8 cellular contexts compared by ENCODE assay signal in genomic region chr15:78979456-78980320, GRCh38. TPM values are rescaled to one million over a fixed set of nuclear protein-coding genes. Genes with fewer than 3 reads are reported as not detected.
DNase-seq lines count a peak whose midpoint lies in the region; ATAC-seq and TF ChIP-seq lines count a peak whose summit lies in the region.

No MANE protein-coding gene starts in this region.

- no peaks in the 10 kb centered on the region for H3K27me3 Mint-ChIP-seq in Caco-2 (ENCODE audit: insufficient read depth, unreplicated experiment)

- H3K36me3 Mint-ChIP-seq in Caco-2 (ENCODE audit: insufficient read depth, unreplicated experiment): no peaks in the 10 kb centered on the region

- intact Hi-C loops in Caco-2 (cut with micrococcal nuclease; ENCODE audit: unreplicated experiment): loop anchor here (1.0 to 2.0 kb wide), 2 partner anchors 35 to 69 kb away; partner anchors contain the start of gene CTSH
- intact Hi-C loops in right cardiac atrium (cut with DNase I): loop anchor here in 2 of 4 donors (5.0 kb wide), 2 partner anchors 67 to 72 kb away; no protein-coding TSS in a partner anchor
- intact Hi-C loops in gastrocnemius medialis (cut with DNase I; ENCODE audit: low total_unique reads): no loop called here

- 0 out of 2 replicates have a peak, but pooled peaks cover 3% of the 10 kb centered on the region for H3K4me1 ChIP-seq in Caco-2
- H3K4me1 ChIP-seq in HEK293 (ENCODE audit: control insufficient read depth, insufficient read depth, low read length): no peaks in the 10 kb centered on the region
- no peaks in the 10 kb centered on the region for H3K4me1 ChIP-seq in right cardiac atrium (ENCODE audit: control insufficient read depth, insufficient read depth, low read length)
- H3K4me1 ChIP-seq in gastrocnemius medialis: peaks cover 0 to 8% of the 10 kb centered on the region in 2 donors

- H3K27me3 ChIP-seq in Caco-2 (replicated peaks; ENCODE audit: control insufficient read depth, insufficient read depth, low read length): no peaks in the 10 kb centered on the region
- no peaks in the 10 kb centered on the region for H3K27me3 ChIP-seq in right cardiac atrium (ENCODE audit: control insufficient read depth, insufficient read depth)
- no peaks in the 10 kb centered on the region for H3K27me3 ChIP-seq in gastrocnemius medialis

- POLR2A ChIA-PET in Caco-2 (lab: Charles Lee) (interaction anchor here (1.0 to 1.1 kb wide), 2 partner anchors 9 to 35 kb away, joined by 3 to 5 read pairs; partner anchors contain the start of gene CTSH), HEK293 (lab: Yijun Ruan, JAX) (interaction anchor here (0.8 kb wide), 2 partner anchors 69 to 106 kb away, joined by 3 to 4 read pairs; no protein-coding TSS in a partner anchor)

- CTCF ChIA-PET in Caco-2 (lab: Charles Lee): interaction anchor here (0.6 to 2.4 kb wide), 17 partner anchors 9 to 205 kb away, joined by 3 to 34 read pairs (median 5); partner anchors contain the start of gene CTSH
- CTCF ChIA-PET in HEK293 (lab: Yijun Ruan, JAX): interaction anchor here (0.5 to 8.5 kb wide), 52 partner anchors 9 to 1291 kb away, joined by 3 to 157 read pairs (median 4); partner anchors contain the start of genes ADAMTS7 and CTSH

- WGBS in right cardiac atrium: 54% methylated on average over 17 of the region's 17 CpGs

- H3K36me3 ChIP-seq in Caco-2 (ENCODE audit: control insufficient read depth, insufficient read depth, low read length) (no peaks in the 10 kb centered on the region), HEK293 (ENCODE audit: control insufficient read depth in 2 of 2, insufficient read depth in 1 of 2, low read length in 2 of 2) (no peaks in the 10 kb centered on the region), gastrocnemius medialis (no peaks in the 10 kb centered on the region)

- no peaks in the 10 kb centered on the region for H3K9me3 ChIP-seq in Caco-2
- H3K9me3 ChIP-seq in HEK293 (ENCODE audit: control insufficient read depth, insufficient read depth, low read depth, low read length): no peaks in the 10 kb centered on the region
- no peaks in the 10 kb centered on the region for H3K9me3 ChIP-seq in right cardiac atrium (ENCODE audit: control insufficient read depth, low read length)
- H3K9me3 ChIP-seq in gastrocnemius medialis: no peaks in the 10 kb centered on the region

- H3K4me3 ChIP-seq in Caco-2 (ENCODE audit: low read depth, low read length) (no peak overlapping the region), HEK293 (ENCODE audit: low read depth, low read length) (no peak overlapping the region), right cardiac atrium (ENCODE audit: low read length) (no peak overlapping the region), gastrocnemius medialis (no peak overlapping the region)

- peak overlapping the region; percentile 18 for H3K27ac Mint-ChIP-seq in Caco-2 (ENCODE audit: unreplicated experiment)

- no peaks in the 10 kb centered on the region for H3K9me3 Mint-ChIP-seq in Caco-2 (ENCODE audit: unreplicated experiment)

- no TSS peak for BruUV-seq in Caco-2 (replicated peaks; lab: Mats Ljungman, UMichigan)

- in situ Hi-C loops in gastrocnemius medialis (cut with MboI; ENCODE audit: low sequenced_read_pairs in 4 of 4): loop anchor here in 1 of 4 donors (10.0 kb wide), 1 partner anchor 65 kb away; no protein-coding TSS in a partner anchor

- no peak for TF ChIP-seq POLR2A in gastrocnemius medialis (IDR thresholded peaks at IDR 0.05)

- H3K27ac ChIP-seq in HEK293 (ENCODE audit: extremely low read depth, low read depth, low read length): no peak overlapping the region; the same call in 1 of the 2 replicates
- no peak overlapping the region for H3K27ac ChIP-seq in right cardiac atrium (ENCODE audit: low read length)
- H3K27ac ChIP-seq in gastrocnemius medialis: no peak overlapping the region

- no peak overlapping the region for H3K4me3 Mint-ChIP-seq in Caco-2 (ENCODE audit: unreplicated experiment)

- DNase-seq in Caco-2 (peak; percentile 77 to 81), NCI-H82 (lab: John Stamatoyannopoulos, UW) (peak; percentile 95), anterior cingulate cortex (lab: John Stamatoyannopoulos, UW) (peak in 30 of 58 donors; percentile 11 to 62 (median 37)), right cardiac atrium (peak in 2 of 3 donors; percentile 38 to 68), gastrocnemius medialis (peak in 1 of 2 donors; percentile 30)

- TF ChIP-seq CTCF in Caco-2 (IDR thresholded peaks at IDR 0.05; ENCODE audit: insufficient read depth in 1 of 2, low read depth in 1 of 2, low read length in 1 of 2, severe bottlenecking in 1 of 2, unreplicated experiment in 1 of 2) (peak; percentile 73 to 74), HEK293 (tag by site-specific recombination; IDR thresholded peaks at IDR 0.05) (peak; percentile 59; the same call in 1 of the 2 replicates), gastrocnemius medialis (IDR thresholded peaks at IDR 0.05 in 4 of 5, conservative IDR thresholded peaks at IDR 0.05 in 1 of 5) (peak in 4 of 5 experiments; percentile 52 to 56 (median 55))

- H3K4me1 Mint-ChIP-seq in Caco-2 (ENCODE audit: low read depth, unreplicated experiment): peaks cover 12% of the 10 kb centered on the region

- ATAC-seq in right cardiac atrium: peak; percentile 53 to 70
- ATAC-seq in gastrocnemius medialis: peak; percentile 40 to 42
- ATAC-seq in GM21529 (IDR thresholded peaks at IDR 0.05; ENCODE audit: unreplicated experiment): no peak
- ATAC-seq in GM19452 (IDR thresholded peaks at IDR 0.05; ENCODE audit: unreplicated experiment): no peak

TF ChIP-seq in HEK293, 187 proteins besides CTCF, POLR2A, EP300 and RAD21 (continues in another document):
- TF ChIP-seq ZNF223 (tag by site-specific recombination; IDR thresholded peaks at IDR 0.05) (no peak), ZSCAN30 (tag by site-specific recombination; IDR thresholded peaks at IDR 0.05) (peak; percentile 63; the same call in 1 of the 2 replicates), ZNF266 (tag by site-specific recombination; IDR thresholded peaks at IDR 0.05; ENCODE audit: low read depth) (no peak), ZNF600 (tag by site-specific recombination; IDR thresholded peaks at IDR 0.05) (0 out of 2 replicates have a peak, but pooled peaks have one; percentile 26), ZSCAN23 (tag by site-specific recombination; IDR thresholded peaks at IDR 0.05) (no peak), ZNF2 (tag by site-specific recombination; IDR thresholded peaks at IDR 0.05) (peak; percentile 62; the same call in 1 of the 2 replicates), ZSCAN18 (tag by site-specific recombination; IDR thresholded peaks at IDR 0.05) (no peak), OSR2 (tag by site-specific recombination; IDR thresholded peaks at IDR 0.05) (no peak), OVOL3 (tag by site-specific recombination; IDR thresholded peaks at IDR 0.05) (no peak), ZNF830 (tag by site-specific recombination; IDR thresholded peaks at IDR 0.05; ENCODE audit: low read depth) (no peak), ZNF777 (tag by site-specific recombination; IDR thresholded peaks at IDR 0.05; ENCODE audit: borderline replicate concordance) (no peak), ZFHX2 (tag by site-specific recombination; conservative IDR thresholded peaks at IDR 0.05) (no peak), ZNF501 (tag by site-specific recombination; IDR thresholded peaks at IDR 0.05) (0 out of 2 replicates have a peak, but pooled peaks have one; percentile 28), ZEB2 (tag by site-specific recombination; IDR thresholded peaks at IDR 0.05) (0 out of 2 replicates have a peak, but pooled peaks have one; percentile 39), ZBTB10 (tag by site-specific recombination; IDR thresholded peaks at IDR 0.05) (no peak), ZFP37 (tag by site-specific recombination; IDR thresholded peaks at IDR 0.05) (no peak), ZNF629 (tag by site-specific recombination; IDR thresholded peaks at IDR 0.05) (peak; percentile 26; the same call in 1 of the 2 replicates)

RNA-seq across cellular contexts. Expression of gene CTSH, which starts 34.8 kb away (rescaled TPM):
- 171 and 183 TPM in 2 replicates for total RNA-seq in Caco-2 (2022)
- total RNA-seq in right cardiac atrium: 100 to 1,000 TPM in 1 of 4 donors, 10 to 100 TPM in 3; 41.0 to 101 (median 79.4) TPM
- polyA plus RNA-seq in right cardiac atrium: 126 TPM
- 10 to 100 TPM; 27.4 to 42.1 (median 29.4) TPM for total RNA-seq in gastrocnemius medialis

Comparison
In these comparisons a context has a peak if more than half of its experiments do, and no peak if none do; other contexts are left out.
1. ATAC-seq: peak in right cardiac atrium (2 of 2) and gastrocnemius medialis (2 of 2); none in GM21529 (single experiment) and GM19452 (single experiment).
2. Peak in every context shown above with its lines, with median percentiles within 50 percentile points of each other: CTCF ChIP-seq.